In genomic region chr4:151895671-151896070, GRCh38 we compare ENCODE assay signal across 34 cellular contexts.
DNase-seq lines count a peak whose midpoint lies in the region; ATAC-seq and TF ChIP-seq lines count a peak whose summit lies in the region.
"Had no signal": no experiment of that assay in that cellular context is flagged by ENCODE, and none has a peak within 500 bp of the region (broad histone marks: within the 10 kb centered on the region; RNA-seq: fewer than 3 reads in every experiment).

No MANE protein-coding gene starts in this region.

- H3K27me3 Mint-ChIP-seq in naive thymus-derived CD4-positive, alpha-beta T cell = peaks cover 0 to 3% (median 0%) of the 10 kb centered on the region in 5 donors
- H3K27me3 Mint-ChIP-seq: B cell; CD4-positive, alpha-beta memory T cell; CD4-positive, alpha-beta T cell; CD4-positive, CD25-positive, alpha-beta regulatory T cell had no signal

- no peak overlapping the region for H3K27ac Mint-ChIP-seq in naive thymus-derived CD4-positive, alpha-beta T cell
- H3K27ac Mint-ChIP-seq: B cell; CD14-positive monocyte; CD4-positive, alpha-beta memory T cell; CD4-positive, alpha-beta T cell; CD4-positive, CD25-positive, alpha-beta regulatory T cell; CD8-positive, alpha-beta T cell had no signal

- TF ChIP-seq POLR2A in esophagus muscularis mucosa (IDR thresholded peaks at IDR 0.05; ENCODE audit: low read depth) = no peak

- H3K36me3 ChIP-seq in DND-41 (ENCODE audit: insufficient read depth, low read length) = no peaks in the 10 kb centered on the region
- H3K36me3 ChIP-seq in esophagus muscularis mucosa = no peaks in the 10 kb centered on the region
- no peaks in the 10 kb centered on the region for H3K36me3 ChIP-seq in naive thymus-derived CD4-positive, alpha-beta T cell (ENCODE audit: control insufficient read depth in 2 of 3, insufficient read depth in 3 of 3, low read length in 3 of 3)
- H3K36me3 ChIP-seq: BE2C; BLaER1; BLaER1 treated with 17β-estradiol and CSF1 and Interleukin-3, amounts not matched to agents 10 nM and 100 nM had no signal

- H3K4me2 ChIP-seq in DND-41 (ENCODE audit: insufficient read depth, low read length) = no peak overlapping the region
- H3K4me2 ChIP-seq: A549; BLaER1; BLaER1 treated with 17β-estradiol and CSF1 and Interleukin-3, amounts not matched to agents 10 nM and 100 nM had no signal

- H3K4me1 Mint-ChIP-seq in naive thymus-derived CD4-positive, alpha-beta T cell = peaks cover 0 to 2% (median 0%) of the 10 kb centered on the region in 7 donors
- H3K4me1 Mint-ChIP-seq: B cell; CD8-positive, alpha-beta memory T cell had no signal

- 89% methylated on average over 3 of the region's 3 CpGs for WGBS in esophagus muscularis mucosa

- DNase-seq in DND-41 (no peak), ecto neural progenitor cell (ENCODE audit: low spot score) (peak; percentile 23), esophagus muscularis mucosa (ENCODE audit: extremely low spot score) (peak; percentile 80), NCI-H526 treated with DMSO at 0.1 percent for 48 hours (lab: John Stamatoyannopoulos, UW) (no peak), NOMO-1 treated with dmso at 0.1 percent for 144 hours (lab: John Stamatoyannopoulos, UW; ENCODE audit: unreplicated experiment) (no peak), NCI-H1436 treated with DMSO at 0.1 percent for 48 hours (lab: John Stamatoyannopoulos, UW) (no peak)
- peak; percentile 80 for DNase-seq in Jurkat, Clone E6-1 (ENCODE audit: low read depth, low spot score)
- no peak for DNase-seq in naive thymus-derived CD4-positive, alpha-beta T cell
- DNase-seq: 8988T; ACHN; AML-193; BE2C; C1 segment of cervical spinal cord; Caco-2; Calu3; CD4-positive, alpha-beta memory T cell; CD4-positive, alpha-beta T cell; CD4-positive, CD25-positive, alpha-beta regulatory T cell; CD8-positive, alpha-beta memory T cell; CD8-positive, alpha-beta T cell; COR-L47; DMS 273 treated with DMSO at 0.1 percent for 48 hours; DMS153; DMS53; DMS79; DMS79 treated with DMSO at 0.1 percent for 48 hours; EL had no signal

- H3K36me3 Mint-ChIP-seq in naive thymus-derived CD4-positive, alpha-beta T cell = peaks cover 0 to 4% (median 0%) of the 10 kb centered on the region in 5 donors
- H3K36me3 Mint-ChIP-seq: CD14-positive monocyte; CD4-positive, alpha-beta memory T cell; CD4-positive, CD25-positive, alpha-beta regulatory T cell; CD8-positive, alpha-beta T cell had no signal

- H3K4me3 Mint-ChIP-seq in naive thymus-derived CD4-positive, alpha-beta T cell = no peak overlapping the region
- H3K4me3 Mint-ChIP-seq: B cell; CD14-positive monocyte; CD4-positive, alpha-beta memory T cell; CD4-positive, alpha-beta T cell; CD4-positive, CD25-positive, alpha-beta regulatory T cell; CD8-positive, alpha-beta memory T cell; CD8-positive, alpha-beta T cell had no signal

- no peaks in the 10 kb centered on the region for H3K79me2 ChIP-seq in DND-41 (ENCODE audit: insufficient read depth, low read length)

- H3K9ac ChIP-seq in DND-41 (ENCODE audit: low read depth, low read length) = no peak overlapping the region
- H3K9ac ChIP-seq: BLaER1; BLaER1 treated with 17β-estradiol and CSF1 and Interleukin-3, amounts not matched to agents 10 nM and 100 nM had no signal

- POLR2A ChIA-PET in naive thymus-derived CD4-positive, alpha-beta T cell (lab: Charles Lee) = no interaction called here

- peak; percentile 55; the same call in 2 of the 3 replicates for ATAC-seq in DND-41 (ENCODE audit: insufficient read depth, low read depth)
- no peak for ATAC-seq in naive thymus-derived CD4-positive, alpha-beta T cell
- ATAC-seq: A549; CD8-positive, alpha-beta T cell had no signal

- CTCF ChIA-PET in naive thymus-derived CD4-positive, alpha-beta T cell (lab: Charles Lee) = no interaction called here

- no peak overlapping the region for H3K27ac ChIP-seq in DND-41 (ENCODE audit: low read length)
- H3K27ac ChIP-seq in esophagus muscularis mucosa (replicated peaks in 1 of 4) = no peak overlapping the region
- H3K27ac ChIP-seq in naive thymus-derived CD4-positive, alpha-beta T cell (ENCODE audit: low read depth, low read length) = no peak overlapping the region
- H3K27ac ChIP-seq: 22Rv1; A549; BLaER1; BLaER1 treated with 17β-estradiol and CSF1 and Interleukin-3, amounts not matched to agents 10 nM and 100 nM; C4-2B had no signal

- no peaks in the 10 kb centered on the region for H3K27me3 ChIP-seq in DND-41 (ENCODE audit: insufficient read depth, low read length, poor library complexity)
- H3K27me3 ChIP-seq in esophagus muscularis mucosa = no peaks in the 10 kb centered on the region
- H3K27me3 ChIP-seq in naive thymus-derived CD4-positive, alpha-beta T cell (ENCODE audit: control insufficient read depth in 2 of 2, insufficient read depth in 2 of 2, low read length in 2 of 2) = no peaks in the 10 kb centered on the region
- H3K27me3 ChIP-seq: BE2C; BLaER1; BLaER1 treated with 17β-estradiol and CSF1 and Interleukin-3, amounts not matched to agents 10 nM and 100 nM had no signal

- no peaks in the 10 kb centered on the region for H4K20me1 ChIP-seq in DND-41 (ENCODE audit: insufficient read depth, low read length)
- H4K20me1 ChIP-seq: BLaER1; BLaER1 treated with 17β-estradiol and CSF1 and Interleukin-3, amounts not matched to agents 10 nM and 100 nM had no signal

- no peak for TF ChIP-seq EP300 in esophagus muscularis mucosa (IDR thresholded peaks at IDR 0.05)

- H2AFZ ChIP-seq in DND-41 (ENCODE audit: low read depth, low read length) = no peak overlapping the region

- TF ChIP-seq CTCF in DND-41 (IDR thresholded peaks at IDR 0.05; ENCODE audit: borderline replicate concordance, extremely low read depth, low read length, poor library complexity, severe bottlenecking) (no peak), esophagus muscularis mucosa (IDR thresholded peaks at IDR 0.05) (no peak)

- H3K9me3 Mint-ChIP-seq in naive thymus-derived CD4-positive, alpha-beta T cell = peaks cover 0 to 9% (median 2%) of the 10 kb centered on the region in 11 donors
- H3K9me3 Mint-ChIP-seq: CD4-positive, alpha-beta T cell; CD8-positive, alpha-beta T cell had no signal

- intact Hi-C loops in esophagus muscularis mucosa (cut with DNase I) = no loop called here
- intact Hi-C loops in naive thymus-derived CD4-positive, alpha-beta T cell (cut with micrococcal nuclease) = no loop called here

- H3K4me1 ChIP-seq in DND-41 (ENCODE audit: insufficient read depth, low read length) (no peaks in the 10 kb centered on the region), esophagus muscularis mucosa (no peaks in the 10 kb centered on the region)
- no peaks in the 10 kb centered on the region for H3K4me1 ChIP-seq in naive thymus-derived CD4-positive, alpha-beta T cell (ENCODE audit: control insufficient read depth in 2 of 2, insufficient read depth in 2 of 2, low read length in 2 of 2)
- H3K4me1 ChIP-seq: A549; BE2C; BLaER1; BLaER1 treated with 17β-estradiol and CSF1 and Interleukin-3, amounts not matched to agents 10 nM and 100 nM; Caco-2 had no signal

- H3K4me3 ChIP-seq in DND-41 (ENCODE audit: low read depth in 1 of 2, low read length in 2 of 2) = no peak overlapping the region
- no peak overlapping the region for H3K4me3 ChIP-seq in Jurkat, Clone E6-1 (ENCODE audit: low read length)
- H3K4me3 ChIP-seq in esophagus muscularis mucosa = no peak overlapping the region
- no peak overlapping the region for H3K4me3 ChIP-seq in naive thymus-derived CD4-positive, alpha-beta T cell (ENCODE audit: low read length)
- H3K4me3 ChIP-seq: A549; BLaER1; BLaER1 treated with 17β-estradiol and CSF1 and Interleukin-3, amounts not matched to agents 10 nM and 100 nM had no signal

- H3K9me3 ChIP-seq in DND-41 (ENCODE audit: insufficient read depth, low read length, severe bottlenecking) (peaks cover 7% of the 10 kb centered on the region), esophagus muscularis mucosa (no peaks in the 10 kb centered on the region)
- no peaks in the 10 kb centered on the region for H3K9me3 ChIP-seq in naive thymus-derived CD4-positive, alpha-beta T cell (ENCODE audit: control insufficient read depth in 2 of 3, low read length in 3 of 3)
- H3K9me3 ChIP-seq: A549, BE2C, Caco-2 had no signal

Comparison
In these comparisons a context has a peak if more than half of its experiments do, and no peak if none do; other contexts are left out.
1. DNase-seq: peak in Jurkat, Clone E6-1 (single experiment), ecto neural progenitor cell (single experiment) and esophagus muscularis mucosa (single experiment); none in DND-41 (single experiment), NCI-H526 treated with DMSO at 0.1 percent for 48 hours (single experiment), naive thymus-derived CD4-positive, alpha-beta T cell (0 of 9), NOMO-1 treated with dmso at 0.1 percent for 144 hours (single experiment) and NCI-H1436 treated with DMSO at 0.1 percent for 48 hours (single experiment).